19 cellular contexts compared by ENCODE assay signal in the genomic region with DNA sequence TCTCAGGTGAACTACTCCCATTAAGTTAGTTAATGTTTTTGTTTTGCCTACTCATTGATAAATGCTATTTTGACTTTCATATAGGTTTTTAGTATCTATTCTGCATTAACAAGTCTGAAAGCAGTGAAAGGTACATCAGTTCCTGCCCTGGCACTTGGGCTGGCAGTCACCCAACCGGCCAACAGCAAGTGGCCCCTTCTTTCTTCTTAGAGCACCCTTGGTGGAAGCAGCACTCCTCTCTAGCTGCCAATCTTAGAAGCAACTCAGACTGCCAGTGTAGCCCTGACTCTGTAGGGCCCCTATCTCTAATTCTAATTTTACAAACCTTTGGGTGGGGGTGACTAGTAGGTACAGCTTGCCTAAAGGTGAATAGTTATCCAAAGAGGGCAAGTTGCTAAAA.
DNase-seq lines count a peak whose midpoint lies in the region; ATAC-seq and TF ChIP-seq lines count a peak whose summit lies in the region.
"Had no signal": no experiment of that assay in that cellular context is flagged by ENCODE, and none has a peak within 500 bp of the region (broad histone marks: within the 10 kb centered on the region; RNA-seq: fewer than 3 reads in every experiment).

No MANE protein-coding gene starts in this region.

- DNase-seq in lower lobe of right lung: peak; percentile 71
- no peak for DNase-seq in mesothelial cell of epicardium (ENCODE audit: low spot score in 2 of 2, unreplicated experiment in 2 of 2)
- peak; percentile 85 to 91 for DNase-seq in thyroid gland
- DNase-seq in HuH-7.5 (ENCODE audit: low spot score): no peak
- DNase-seq in activated naive CD4-positive, alpha-beta T cell treated with anti-CD3 and anti-CD28 coated beads, Interleukin-2, amount 50 U/mL, for 16 hours: no peak
- DNase-seq in spleen: no peak
- DNase-seq: C1 segment of cervical spinal cord; CD4-positive, CD25-positive, alpha-beta regulatory T cell; CD8-positive, alpha-beta T cell; DMS 273 treated with DMSO at 0.1 percent for 48 hours; DMS79; EL; GDM1; H9 had no signal

- peaks cover 35% of the 10 kb centered on the region for H3K4me1 Mint-ChIP-seq in mesothelial cell of epicardium
- H3K4me1 Mint-ChIP-seq: CD4-positive, CD25-positive, alpha-beta regulatory T cell had no signal

- ATAC-seq in lower lobe of right lung (peak; percentile 47 to 74), HG03039 (IDR thresholded peaks at IDR 0.05; ENCODE audit: unreplicated experiment) (no peak)
- ATAC-seq: CD8-positive, alpha-beta T cell; GM12878; GM23338; HCT116 had no signal

- intact Hi-C loops in lower lobe of right lung (cut with DNase I) (no loop called here), thyroid gland (cut with DNase I) (no loop called here), spleen (cut with DNase I; ENCODE audit: low total_unique reads) (no loop called here)

- H3K27ac Mint-ChIP-seq in mesothelial cell of epicardium: peak overlapping the region; percentile 40
- H3K27ac Mint-ChIP-seq: CD8-positive, alpha-beta T cell; GM23338; H9 had no signal

- no peak overlapping the region for H3K4me3 Mint-ChIP-seq in mesothelial cell of epicardium
- H3K4me3 Mint-ChIP-seq: CD4-positive, CD25-positive, alpha-beta regulatory T cell; CD8-positive, alpha-beta T cell; GM23338; H9 had no signal

- H3K4me1 ChIP-seq in lower lobe of right lung (peaks cover 10% of the 10 kb centered on the region), thyroid gland (peaks cover 4 to 12% of the 10 kb centered on the region in 2 donors), spleen (peaks cover 0 to 3% (median 0%) of the 10 kb centered on the region in 6 donors)

- TF ChIP-seq CTCF in VCaP (conservative IDR thresholded peaks at IDR 0.05): no peak
- no peak for TF ChIP-seq CTCF in lower lobe of right lung (IDR thresholded peaks at IDR 0.05)
- no peak for TF ChIP-seq CTCF in mesothelial cell of epicardium (IDR thresholded peaks at IDR 0.05; ENCODE audit: unreplicated experiment)
- TF ChIP-seq CTCF in thyroid gland (IDR thresholded peaks at IDR 0.05): no peak
- TF ChIP-seq CTCF in spleen (IDR thresholded peaks at IDR 0.05 in 8 of 11, conservative IDR thresholded peaks at IDR 0.05 in 3 of 11): no peak

- H3K36me3 Mint-ChIP-seq in mesothelial cell of epicardium: peaks cover 3% of the 10 kb centered on the region
- H3K36me3 Mint-ChIP-seq: CD4-positive, CD25-positive, alpha-beta regulatory T cell had no signal

- H3K27ac ChIP-seq in VCaP (peak overlapping the region; percentile 82), lower lobe of right lung (no peak overlapping the region), thyroid gland (no peak overlapping the region), spleen (no peak overlapping the region)

- H3K27me3 Mint-ChIP-seq in mesothelial cell of epicardium (ENCODE audit: low read depth): no peaks in the 10 kb centered on the region
- H3K27me3 Mint-ChIP-seq: CD4-positive, CD25-positive, alpha-beta regulatory T cell had no signal

- H3K27me3 ChIP-seq in lower lobe of right lung (ENCODE audit: low read depth) (no peaks in the 10 kb centered on the region), thyroid gland (no peaks in the 10 kb centered on the region), spleen (replicated peaks in 1 of 7) (no peaks in the 10 kb centered on the region)

- WGBS in thyroid gland, 2 donors: 31 to 40% methylated on average over 1 of the region's 1 CpG
- 93 to 100% (median 94%) methylated on average over 1 of the region's 1 CpG for WGBS in spleen, 5 donors

- no peak overlapping the region for H3K4me3 ChIP-seq in lower lobe of right lung
- H3K4me3 ChIP-seq in thyroid gland (replicated peaks in 1 of 3): no peak overlapping the region
- H3K4me3 ChIP-seq in spleen: no peak overlapping the region
- H3K4me3 ChIP-seq: GM12878, GM23338 had no signal

- TF ChIP-seq POLR2A in thyroid gland (IDR thresholded peaks at IDR 0.05) (no peak), spleen (IDR thresholded peaks at IDR 0.05) (no peak)

- peaks cover 12% of the 10 kb centered on the region for H3K9me3 Mint-ChIP-seq in mesothelial cell of epicardium
- H3K9me3 Mint-ChIP-seq: CD8-positive, alpha-beta T cell; GM23338; H9 had no signal

- H3K9me3 ChIP-seq in lower lobe of right lung (no peaks in the 10 kb centered on the region), thyroid gland (no peaks in the 10 kb centered on the region), spleen (no peaks in the 10 kb centered on the region)

- H3K36me3 ChIP-seq in lower lobe of right lung: no peaks in the 10 kb centered on the region
- H3K36me3 ChIP-seq in thyroid gland: no peaks in the 10 kb centered on the region
- H3K36me3 ChIP-seq in spleen: no peaks in the 10 kb centered on the region

Comparison
In these comparisons a context has a peak if more than half of its experiments do, and no peak if none do; other contexts are left out.
1. DNase-seq: peak in lower lobe of right lung (single experiment) and thyroid gland (2 of 2); none in mesothelial cell of epicardium (0 of 2), HuH-7.5 (single experiment), activated naive CD4-positive, alpha-beta T cell treated with anti-CD3 and anti-CD28 coated beads, Interleukin-2, amount 50 U/mL, for 16 hours (single experiment) and spleen (single experiment).